26 cellular contexts compared by ENCODE assay signal in genomic region chr4:70463335-70463734, GRCh38. TPM values are rescaled to one million over a fixed set of nuclear protein-coding genes. Genes with fewer than 3 reads are reported as not detected.
DNase-seq lines count a peak whose midpoint lies in the region; ATAC-seq and TF ChIP-seq lines count a peak whose summit lies in the region.
"Had no signal": no experiment of that assay in that cellular context is flagged by ENCODE, and none has a peak within 500 bp of the region (broad histone marks: within the 10 kb centered on the region; RNA-seq: fewer than 3 reads in every experiment).

No MANE protein-coding gene starts in this region.

- peaks cover 11% of the 10 kb centered on the region for H3K4me1 ChIP-seq in OCI-LY3 (ENCODE audit: low read length)
- H3K4me1 ChIP-seq: BLaER1 treated with 17β-estradiol and CSF1 and Interleukin-3, amounts not matched to agents 10 nM and 100 nM; Peyer's patch had no signal

- H3K36me3 ChIP-seq in OCI-LY3 (replicated peaks; ENCODE audit: low read depth, low read length) = no peaks in the 10 kb centered on the region
- H3K36me3 ChIP-seq: BLaER1 treated with 17β-estradiol and CSF1 and Interleukin-3, amounts not matched to agents 10 nM and 100 nM; Peyer's patch had no signal

- DNase-seq in A172 (ENCODE audit: low spot score) = no peak
- no peak for DNase-seq in NCI-H1105 (lab: John Stamatoyannopoulos, UW)
- DNase-seq: CD4-positive, alpha-beta T cell; H9; Karpas-422; NCI-H1105 treated with DMSO at 0.1 percent for 48 hours; NCI-H146; NCI-H1930; NCI-H2107; NCI-H446; NCI-H524 treated with DMSO at 0.1 percent for 48 hours; NCI-H82; OCI-M1; Peyer's patch; SHP77 treated with DMSO at 0.1 percent for 48 hours had no signal

- H3K79me2 ChIP-seq in OCI-LY3 (ENCODE audit: low read length) = no peaks in the 10 kb centered on the region

- H3K9me3 ChIP-seq in OCI-LY3 (ENCODE audit: insufficient read depth, low read length) = no peaks in the 10 kb centered on the region
- H3K9me3 ChIP-seq: Peyer's patch had no signal

- ATAC-seq in GM18519 (IDR thresholded peaks at IDR 0.05; ENCODE audit: low FRiP score, unreplicated experiment) (peak; percentile 47), GM21367 (IDR thresholded peaks at IDR 0.05; ENCODE audit: unreplicated experiment) (peak; percentile 73), HG02885 (IDR thresholded peaks at IDR 0.05; ENCODE audit: poor library complexity, unreplicated experiment) (peak; percentile 80), HG03442 (IDR thresholded peaks at IDR 0.05; ENCODE audit: unreplicated experiment) (no peak)
- ATAC-seq: GM23338, HepG2 had no signal

- no peak overlapping the region for H3K27ac ChIP-seq in OCI-LY3 (ENCODE audit: low read length)
- H3K27ac ChIP-seq: BLaER1 treated with 17β-estradiol and CSF1 and Interleukin-3, amounts not matched to agents 10 nM and 100 nM; Peyer's patch; SK-N-MC had no signal

- TF ChIP-seq CTCF in OCI-LY3 (IDR thresholded peaks at IDR 0.05; ENCODE audit: low read depth, low read length) = no peak

- no peaks in the 10 kb centered on the region for H3K27me3 ChIP-seq in OCI-LY3 (ENCODE audit: low read depth, low read length)
- H3K27me3 ChIP-seq: BLaER1 treated with 17β-estradiol and CSF1 and Interleukin-3, amounts not matched to agents 10 nM and 100 nM; Peyer's patch had no signal

- no peaks in the 10 kb centered on the region for H4K20me1 ChIP-seq in OCI-LY3 (ENCODE audit: insufficient read depth, low read length)
- H4K20me1 ChIP-seq: BLaER1 treated with 17β-estradiol and CSF1 and Interleukin-3, amounts not matched to agents 10 nM and 100 nM had no signal

- H3K9ac ChIP-seq in OCI-LY3 (ENCODE audit: low read length) = no peak overlapping the region
- H3K9ac ChIP-seq: BLaER1 treated with 17β-estradiol and CSF1 and Interleukin-3, amounts not matched to agents 10 nM and 100 nM had no signal

- H3K4me3 ChIP-seq in OCI-LY3 (ENCODE audit: low read length) = 0 out of 2 replicates have a peak overlapping the region, but pooled peaks have one; percentile 8
- H3K4me3 ChIP-seq: BLaER1 treated with 17β-estradiol and CSF1 and Interleukin-3, amounts not matched to agents 10 nM and 100 nM; GM23338; Peyer's patch; SK-N-MC had no signal

- H2AFZ ChIP-seq in OCI-LY3 (ENCODE audit: low read depth, low read length) = no peak overlapping the region
- H2AFZ ChIP-seq: GM23338 had no signal

- H3K4me2 ChIP-seq in OCI-LY3 (ENCODE audit: low read length) = peak overlapping the region; percentile 51
- H3K4me2 ChIP-seq: BLaER1 treated with 17β-estradiol and CSF1 and Interleukin-3, amounts not matched to agents 10 nM and 100 nM; GM23338 had no signal

RNA-seq across cellular contexts. Expression of gene MUC7, which starts 8.7 kb away (rescaled TPM):
- total RNA-seq in A172 (2014; rRNA removed; shearing (Covaris generic)) = not detected in 2 replicates
- total RNA-seq: CD4-positive, alpha-beta T cell; GM23338; H9; HepG2; HT1080; Peyer's patch; T-helper 1 cell treated with Interleukin-12 subunit alpha and Interleukin-12 subunit beta and Interleukin-4 antibody, amounts not matched to agents 30 ng/mL and 1 ng/mL, for 36 hours had no signal

RNA-seq across cellular contexts. Expression of gene AMTN, which starts 55.0 kb away (rescaled TPM):
- 17.4 and 29.6 TPM in 2 replicates for total RNA-seq in A172 (2014; rRNA removed; shearing (Covaris generic))
- total RNA-seq: CD4-positive, alpha-beta T cell; GM23338; H9; Peyer's patch; T-helper 1 cell treated with Interleukin-12 subunit alpha and Interleukin-12 subunit beta and Interleukin-4 antibody, amounts not matched to agents 30 ng/mL and 1 ng/mL, for 36 hours had no signal
